In genomic region chr18:6729247-6730091, GRCh38 we compare ENCODE assay signal across 8 cellular contexts. TPM values are rescaled to one million over a fixed set of nuclear protein-coding genes. Genes with fewer than 3 reads are reported as not detected.
A peak's percentile ranks its signal among the peaks of the same experiment; 100 is the strongest.
DNase-seq lines count a peak whose midpoint lies in the region; ATAC-seq and TF ChIP-seq lines count a peak whose summit lies in the region.

TSS of gene ARHGAP28 (plus strand) at chr18:6729716. CDS start at chr18:6729822, 106 bp downstream.

- no peak within 1 kb of the TSS for H3K27ac ChIP-seq in temporal lobe (ENCODE audit: low read depth, low read length)

- in situ Hi-C loops in Caki2 (cut with HindIII; ENCODE audit: low pct_unique_long_range_greater_than_20kb, low sequenced_read_pairs): no loop called here

- H3K36me3 Mint-ChIP-seq in T-helper 17 cell (ENCODE audit: low read depth) (no peaks in the 10 kb centered on the region), memory B cell (no peaks in the 10 kb centered on the region)

- peak; percentile 46 for TF ChIP-seq CTCF in LNCaP clone FGC (IDR thresholded peaks at IDR 0.05; ENCODE audit: control insufficient read depth, extremely low read depth, insufficient read depth)
- peak; percentile 27 for TF ChIP-seq CTCF in epithelial cell of proximal tubule (conservative IDR thresholded peaks at IDR 0.05; ENCODE audit: low read depth, low read length)

- H3K27ac Mint-ChIP-seq in T-helper 17 cell: no peak within 1 kb of the TSS
- H3K27ac Mint-ChIP-seq in memory B cell: no peak within 1 kb of the TSS

- peaks cover 4% of the 10 kb centered on the region for H3K4me1 Mint-ChIP-seq in T-helper 17 cell
- peaks cover 5% of the 10 kb centered on the region for H3K4me1 Mint-ChIP-seq in memory B cell

- H3K27me3 Mint-ChIP-seq in T-helper 17 cell (peaks cover 13% of the 10 kb centered on the region), memory B cell (peaks cover 11% of the 10 kb centered on the region)

- ATAC-seq in GM19467 (IDR thresholded peaks at IDR 0.05; ENCODE audit: unreplicated experiment) (peak; percentile 63), T-helper 17 cell (no peak), memory B cell (ENCODE audit: low read depth) (no peak)

- no peaks in the 10 kb centered on the region for H3K9me3 ChIP-seq in T-helper 17 cell (ENCODE audit: control insufficient read depth, low read length, poor library complexity, severe bottlenecking)

- peak; percentile 95 for DNase-seq in Caki2 (ENCODE audit: low read depth)
- DNase-seq in LNCaP clone FGC (ENCODE audit: low read depth): peak; percentile 77
- no peak for DNase-seq in T-helper 17 cell
- no peak for DNase-seq in epithelial cell of proximal tubule (ENCODE audit: low read depth)
- no peak for DNase-seq in memory B cell (ENCODE audit: low spot score in 2 of 2)
- DNase-seq in MV-4-11 (lab: John Stamatoyannopoulos, UW): no peak

- H3K4me3 ChIP-seq in LNCaP clone FGC (ENCODE audit: low read depth, low read length) (peak within 1 kb of the TSS; percentile 72), epithelial cell of proximal tubule (ENCODE audit: low read depth, low read length) (peak within 1 kb of the TSS; percentile 61)

- H3K4me3 Mint-ChIP-seq in T-helper 17 cell: peak within 1 kb of the TSS; percentile 62
- peak within 1 kb of the TSS; percentile 44 for H3K4me3 Mint-ChIP-seq in memory B cell

- H3K9me3 Mint-ChIP-seq in memory B cell: peaks cover 3% of the 10 kb centered on the region

RNA-seq across cellular contexts. Expression of gene ARHGAP28, which starts in this region (rescaled TPM):
- total RNA-seq in Caki2 (2014; rRNA removed; shearing (Covaris generic); ENCODE audit: low replicate concordance): 0.27 and 0.46 TPM in 2 replicates
- total RNA-seq in T-helper 17 cell (not detected), epithelial cell of proximal tubule (2.2 and 2.3 TPM in 2 replicates), temporal lobe (16.2 TPM)

Comparison
In these comparisons a context has a peak if more than half of its experiments do, and no peak if none do; other contexts are left out.
1. Peak in DNase-seq in Caki2; RNA of the gene not detected or under 1 TPM.